29 cellular contexts compared by ENCODE assay signal in genomic region chr4:174381419-174381818, GRCh38.
"Had no signal": no experiment of that assay in that cellular context is flagged by ENCODE, and none has a peak within 500 bp of the region (broad histone marks: within the 10 kb centered on the region; RNA-seq: fewer than 3 reads in every experiment).

No MANE protein-coding gene starts in this region.

- H3K4me3 ChIP-seq: PC-9 had no signal

- ATAC-seq: activated CD4-positive, alpha-beta T cell treated with anti-CD3 and anti-CD28 coated beads for 36 hours; activated CD4-positive, CD25-positive, alpha-beta regulatory T cell treated with anti-CD3 and anti-CD28 coated beads, Interleukin-2, amount 50 U/mL, for 24 hours; activated CD8-positive, alpha-beta T cell treated with anti-CD3 and anti-CD28 coated beads, Interleukin-2, amount 10 ng/mL, durations not matched to agents 7 days and 5 days; activated naive CD8-positive, alpha-beta T cell treated with anti-CD3 and anti-CD28 coated beads, Interleukin-2, amount 50 U/mL, for 24 hours; Right ventricle myocardium inferior had no signal

- DNase-seq: activated CD4-positive, alpha-beta T cell treated with anti-CD3 and anti-CD28 coated beads for 36 hours; activated CD4-positive, alpha-beta T cell treated with anti-CD3 and anti-CD28 coated beads, Interleukin-2, amount 10 ng/mL, durations not matched to agents 7 days and 5 days; activated CD4-positive, alpha-beta T cell treated with anti-CD3 and anti-CD28 coated beads, Interleukin-2, amount 50 U/mL, for 48 hours; activated CD8-positive, alpha-beta T cell treated with anti-CD3 and anti-CD28 coated beads, Interleukin-2, amount 10 ng/mL, durations not matched to agents 7 days and 5 days; activated naive CD4-positive, alpha-beta T cell treated with anti-CD3 and anti-CD28 coated beads, Interleukin-2, amount 10 ng/mL, durations not matched to agents 7 days and 5 days; activated naive CD8-positive, alpha-beta T cell treated with anti-CD3 and anti-CD28 coated beads, Interleukin-2, amount 50 U/mL, for 24 hours; activated T-cell treated with anti-CD3 and anti-CD28 coated beads, Interleukin-2, amount 50 U/mL, for 24 hours; anterior cingulate cortex; caudate nucleus; cerebellar nuclear complex; NCI-H1092 treated with DMSO at 0.1 percent for 48 hours; NCI-H1417; NCI-H146; NCI-H187; NCI-H2029 treated with DMSO at 0.1 percent for 48 hours; NCI-H2107; NCI-H2171; NCI-H510A; NCI-H748 treated with DMSO at 0.1 percent for 48 hours; PC-9; SIG-M5; SW 1271; T-helper 1 cell; T1000 had no signal

- H3K27ac ChIP-seq: PC-9, RWPE1 had no signal

- H2AFZ ChIP-seq: PC-9 had no signal

- FAIRE-seq: RCC 7860, TTC549 had no signal

- H3K4me2 ChIP-seq: PC-9 had no signal
